ENCODE assay signal across 8 cellular contexts in the genomic region with DNA sequence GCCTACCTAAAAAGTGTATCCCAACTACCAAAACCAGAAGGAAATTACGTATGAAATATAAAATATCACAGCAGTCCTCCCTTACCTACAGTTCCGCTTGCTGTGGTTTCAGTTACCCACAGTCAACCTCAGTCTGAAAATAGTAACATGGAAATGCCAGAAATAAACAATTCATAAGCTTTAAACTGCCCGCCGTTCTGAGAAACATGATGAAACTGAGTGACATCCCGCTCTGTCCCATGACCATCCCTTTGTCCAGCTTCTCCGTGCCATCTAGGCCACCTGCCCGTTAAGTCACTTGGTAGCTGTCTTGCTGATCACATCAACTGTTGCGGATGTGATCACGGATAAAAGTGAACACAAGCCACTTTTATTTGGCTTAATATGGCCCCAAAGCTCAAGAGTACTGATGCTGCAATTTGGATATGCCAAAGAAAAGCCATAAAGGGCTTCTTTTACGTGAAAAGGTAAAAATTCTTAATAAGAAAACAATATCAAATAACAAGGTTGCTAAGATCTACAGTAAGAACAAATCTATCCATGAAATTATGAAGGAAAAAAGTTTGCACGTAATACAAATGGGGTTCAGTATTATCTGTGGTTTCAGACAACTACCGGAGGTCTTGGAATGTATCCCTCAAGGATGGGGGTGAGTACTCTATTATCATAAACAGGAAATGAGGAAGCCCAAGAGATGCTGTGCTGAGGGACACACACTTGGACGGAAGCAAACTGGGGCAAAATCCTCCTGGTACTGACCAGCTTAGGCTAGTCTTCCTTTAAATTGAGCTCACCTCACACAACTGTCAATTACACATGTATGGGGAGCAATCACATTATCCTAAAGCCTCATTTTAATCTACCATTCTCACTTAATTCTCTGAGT. TPM values are rescaled to one million over a fixed set of nuclear protein-coding genes. Genes with fewer than 3 reads are reported as not detected.
DNase-seq lines count a peak whose midpoint lies in the region; ATAC-seq, FAIRE-seq and TF ChIP-seq lines count a peak whose summit lies in the region.

No MANE protein-coding gene starts in this region.

- H3K9me3 Mint-ChIP-seq in T-helper 1 cell treated with Interleukin-12 subunit alpha and Interleukin-12 subunit beta and Interleukin-4 antibody, amounts not matched to agents 30 μg/mL and 1 μg/mL, for 36 hours = no peaks in the 10 kb centered on the region

- peak overlapping the region in 1 of 2 donors; percentile 17 for H3K27ac ChIP-seq in uterus

- H3K27ac Mint-ChIP-seq in T-helper 1 cell treated with Interleukin-12 subunit alpha and Interleukin-12 subunit beta and Interleukin-4 antibody, amounts not matched to agents 30 μg/mL and 1 μg/mL, for 36 hours = peak overlapping the region; percentile 94

- H3K27me3 ChIP-seq in skeletal muscle satellite cell (ENCODE audit: control insufficient read depth, insufficient read depth, low read length) (no peaks in the 10 kb centered on the region), uterus (no peaks in the 10 kb centered on the region)

- no peak for TF ChIP-seq POLR2A in uterus (IDR thresholded peaks at IDR 0.05)

- peak; percentile 68 for ATAC-seq in HG02678 (IDR thresholded peaks at IDR 0.05; ENCODE audit: unreplicated experiment)

- no peak for TF ChIP-seq CTCF in fibroblast of pulmonary artery (IDR thresholded peaks at IDR 0.05; ENCODE audit: low read length, missing control alignments)
- no peak for TF ChIP-seq CTCF in uterus (IDR thresholded peaks at IDR 0.05)

- DNase-seq in GM18507 (ENCODE audit: extremely low spot score, insufficient read length, low read depth) = no peak
- DNase-seq in fibroblast of pulmonary artery (ENCODE audit: low read depth) = no peak
- DNase-seq in posterior cingulate gyrus = no peak
- DNase-seq in NCI-H1417 treated with DMSO at 0.1 percent for 48 hours (lab: John Stamatoyannopoulos, UW) = no peak
- DNase-seq in uterus = no peak

- H3K4me1 ChIP-seq in skeletal muscle satellite cell (ENCODE audit: control insufficient read depth, insufficient read depth, low read length) (peaks cover 79% of the 10 kb centered on the region), uterus (peaks cover 11 to 19% of the 10 kb centered on the region in 2 donors)

- H3K9me3 ChIP-seq in skeletal muscle satellite cell (replicated peaks; ENCODE audit: low read length) = no peaks in the 10 kb centered on the region
- H3K9me3 ChIP-seq in uterus = no peaks in the 10 kb centered on the region

- intact Hi-C loops in posterior cingulate gyrus (cut with DNase I) = no loop called here
- intact Hi-C loops in uterus (cut with DNase I; ENCODE audit: low total_unique reads) = no loop called here

- H3K4me2 ChIP-seq in skeletal muscle satellite cell (ENCODE audit: low read length) = peak overlapping the region; percentile 71

- peak; percentile 85 for FAIRE-seq in GM18507 (lab: Jason Lieb, UNC)

- H3K4me3 Mint-ChIP-seq in T-helper 1 cell treated with Interleukin-12 subunit alpha and Interleukin-12 subunit beta and Interleukin-4 antibody, amounts not matched to agents 30 μg/mL and 1 μg/mL, for 36 hours = peak overlapping the region; percentile 82

- H3K9ac ChIP-seq in skeletal muscle satellite cell (ENCODE audit: low read depth, low read length) = peak overlapping the region; percentile 25

- peaks cover 62% of the 10 kb centered on the region for H3K4me1 Mint-ChIP-seq in T-helper 1 cell treated with Interleukin-12 subunit alpha and Interleukin-12 subunit beta and Interleukin-4 antibody, amounts not matched to agents 30 μg/mL and 1 μg/mL, for 36 hours (ENCODE audit: low read depth)

- H3K36me3 ChIP-seq in skeletal muscle satellite cell (ENCODE audit: insufficient read depth, low read length) = peaks cover 7% of the 10 kb centered on the region
- H3K36me3 ChIP-seq in uterus = no peaks in the 10 kb centered on the region

- no peaks in the 10 kb centered on the region for H3K27me3 Mint-ChIP-seq in T-helper 1 cell treated with Interleukin-12 subunit alpha and Interleukin-12 subunit beta and Interleukin-4 antibody, amounts not matched to agents 30 μg/mL and 1 μg/mL, for 36 hours (ENCODE audit: low read depth)

- peak overlapping the region; percentile 4 for H3K4me3 ChIP-seq in fibroblast of pulmonary artery (replicated peaks; ENCODE audit: low read depth, low read length)
- peak overlapping the region; percentile 6 for H3K4me3 ChIP-seq in skeletal muscle satellite cell (ENCODE audit: low read length)
- no peak overlapping the region for H3K4me3 ChIP-seq in uterus

- peaks cover 19% of the 10 kb centered on the region for H3K36me3 Mint-ChIP-seq in T-helper 1 cell treated with Interleukin-12 subunit alpha and Interleukin-12 subunit beta and Interleukin-4 antibody, amounts not matched to agents 30 μg/mL and 1 μg/mL, for 36 hours (ENCODE audit: low read depth)

RNA-seq across cellular contexts. Expression of a gene that starts 8.2 kb away (rescaled TPM):
- total RNA-seq in skeletal muscle satellite cell (2012; rRNA removed) = 188 and 192 TPM in 2 replicates
- 100 to 1,000 TPM; 110 to 299 (median 189) TPM for total RNA-seq in uterus

Comparison
In these comparisons a context has a peak if more than half of its experiments do, and no peak if none do; other contexts are left out.
1. H3K4me3 ChIP-seq: peak in fibroblast of pulmonary artery (single experiment) and skeletal muscle satellite cell (single experiment); none in uterus (0 of 2).